ENCODE assay signal across 1 cellular context in genomic region chr12:121005346-121005815, GRCh38.
TF ChIP-seq lines count a peak whose summit lies in the region.

No MANE protein-coding gene starts in this region.

TF ChIP-seq in H1, 55 proteins besides CTCF, POLR2A, EP300 and RAD21 (continued from another document):
- TF ChIP-seq, protein P1, sequence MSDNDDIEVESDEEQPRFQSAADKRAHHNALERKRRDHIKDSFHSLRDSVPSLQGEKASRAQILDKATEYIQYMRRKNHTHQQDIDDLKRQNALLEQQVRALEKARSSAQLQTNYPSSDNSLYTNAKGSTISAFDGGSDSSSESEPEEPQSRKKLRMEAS (IDR thresholded peaks at IDR 0.05): peak; percentile 7; the same call in 1 of the 2 replicates
